Comparison of ENCODE assay signal across 1 cellular context in genomic region chr5:141574122-141574510, GRCh38.
TF ChIP-seq lines count a peak whose summit lies in the region.

No MANE protein-coding gene starts in this region.

TF ChIP-seq in IMR-90, 13 proteins besides CTCF, POLR2A, EP300 and RAD21:
- TF ChIP-seq SMC3 (IDR thresholded peaks at IDR 0.05; ENCODE audit: low read depth, low read length), result no peak
- TF ChIP-seq ELK1 (IDR thresholded peaks at IDR 0.05; ENCODE audit: borderline replicate concordance, low read depth, low read length), result no peak
- no peak for TF ChIP-seq BHLHE40 (IDR thresholded peaks at IDR 0.05; ENCODE audit: low read depth, low read length)
- no peak for TF ChIP-seq RCOR1 (IDR thresholded peaks at IDR 0.05; ENCODE audit: insufficient replicate concordance, low read length)
- no peak for TF ChIP-seq MXI1 (IDR thresholded peaks at IDR 0.05; ENCODE audit: borderline replicate concordance, low read depth, low read length)
- no peak for TF ChIP-seq FOS (IDR thresholded peaks at IDR 0.05; ENCODE audit: low read depth, low read length)
- TF ChIP-seq, protein P1, sequence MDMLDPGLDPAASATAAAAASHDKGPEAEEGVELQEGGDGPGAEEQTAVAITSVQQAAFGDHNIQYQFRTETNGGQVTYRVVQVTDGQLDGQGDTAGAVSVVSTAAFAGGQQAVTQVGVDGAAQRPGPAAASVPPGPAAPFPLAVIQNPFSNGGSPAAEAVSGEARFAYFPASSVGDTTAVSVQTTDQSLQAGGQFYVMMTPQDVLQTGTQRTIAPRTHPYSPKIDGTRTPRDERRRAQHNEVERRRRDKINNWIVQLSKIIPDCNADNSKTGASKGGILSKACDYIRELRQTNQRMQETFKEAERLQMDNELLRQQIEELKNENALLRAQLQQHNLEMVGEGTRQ (IDR thresholded peaks at IDR 0.05; ENCODE audit: low read depth, low read length), result no peak
- TF ChIP-seq MAZ (IDR thresholded peaks at IDR 0.05; ENCODE audit: borderline replicate concordance, low read depth, low read length), result no peak
- no peak for TF ChIP-seq RFX5 (IDR thresholded peaks at IDR 0.05; ENCODE audit: low read depth, low read length)
- TF ChIP-seq CHD1 (IDR thresholded peaks at IDR 0.05; ENCODE audit: low read depth, low read length), result no peak
- TF ChIP-seq CEBPB (IDR thresholded peaks at IDR 0.05; ENCODE audit: low read depth, low read length), result no peak
- TF ChIP-seq MAFK (IDR thresholded peaks at IDR 0.05; ENCODE audit: low read depth, low read length), result no peak
